ENCODE assay signal across 16 cellular contexts in genomic region chr2:43230481-43230880, GRCh38. TPM values are rescaled to one million over a fixed set of nuclear protein-coding genes. Genes with fewer than 3 reads are reported as not detected.
DNase-seq lines count a peak whose midpoint lies in the region; ATAC-seq and TF ChIP-seq lines count a peak whose summit lies in the region.
"Had no signal": no experiment of that assay in that cellular context is flagged by ENCODE, and none has a peak within 500 bp of the region (broad histone marks: within the 10 kb centered on the region; RNA-seq: fewer than 3 reads in every experiment).

No MANE protein-coding gene starts in this region.

- WGBS in heart right ventricle, 2 donors, result 76 to 86% methylated on average over 4 of the region's 4 CpGs
- WGBS in transverse colon (ENCODE audit: low coverage in 1 of 2), 2 donors, result 29 to 37% methylated on average over 3 to 4 of the region's 4 CpGs

- no peak for TF ChIP-seq EP300 in transverse colon (IDR thresholded peaks at IDR 0.05; ENCODE audit: low read depth)

- H3K79me2 ChIP-seq in OCI-LY3 (ENCODE audit: low read length), result peaks cover 27% of the 10 kb centered on the region

- no peak overlapping the region for H2AFZ ChIP-seq in OCI-LY3 (ENCODE audit: low read depth, low read length)

- no peaks in the 10 kb centered on the region for H3K27me3 ChIP-seq in left ventricle myocardium inferior (ENCODE audit: low read depth)
- H3K27me3 ChIP-seq in heart right ventricle, result no peaks in the 10 kb centered on the region
- H3K27me3 ChIP-seq in OCI-LY3 (ENCODE audit: low read depth, low read length), result no peaks in the 10 kb centered on the region
- H3K27me3 ChIP-seq in transverse colon, result no peaks in the 10 kb centered on the region
- H3K27me3 ChIP-seq: vagina had no signal

- H3K4me1 ChIP-seq in left ventricle myocardium inferior (peaks cover 48% of the 10 kb centered on the region), heart right ventricle (peaks cover 0 to 59% (median 27%) of the 10 kb centered on the region in 9 donors), OCI-LY3 (ENCODE audit: low read length) (peaks cover 37% of the 10 kb centered on the region), transverse colon (peaks cover 15 to 29% (median 22%) of the 10 kb centered on the region in 4 donors)

- in situ Hi-C loops in transverse colon (cut with MboI; ENCODE audit: low pct_ligation_motif_present in 1 of 4, low pct_unique_long_range_greater_than_20kb in 1 of 4, low sequenced_read_pairs in 3 of 4), result loop anchor here (5.0 to 25.0 kb wide), 9 partner anchors 106 to 406 kb away; no protein-coding TSS in a partner anchor

- ATAC-seq in heart right ventricle, result no peak
- no peak for ATAC-seq in GM19328 (IDR thresholded peaks at IDR 0.05; ENCODE audit: unreplicated experiment)
- ATAC-seq in GM18868 (IDR thresholded peaks at IDR 0.05; ENCODE audit: unreplicated experiment), result no peak
- ATAC-seq: left lobe of liver had no signal

- H3K9ac ChIP-seq in OCI-LY3 (ENCODE audit: low read length), result no peak overlapping the region

- no peak for TF ChIP-seq POLR2A in transverse colon (IDR thresholded peaks at IDR 0.05)

- H3K4me2 ChIP-seq in OCI-LY3 (ENCODE audit: low read length), result no peak overlapping the region

- H3K27ac ChIP-seq in left ventricle myocardium inferior (replicated peaks), result peak overlapping the region; percentile 31
- H3K27ac ChIP-seq in heart right ventricle, result no peak overlapping the region
- H3K27ac ChIP-seq in OCI-LY3 (ENCODE audit: low read length), result 0 out of 2 replicates have a peak overlapping the region, but pooled peaks have one; percentile 4
- H3K27ac ChIP-seq in transverse colon, result peak overlapping the region in 3 of 4 donors; percentile 96 to 100 (median 100)

- H3K36me3 ChIP-seq in left ventricle myocardium inferior (peaks cover 3% of the 10 kb centered on the region), heart right ventricle (peaks cover 0 to 19% (median 8%) of the 10 kb centered on the region in 9 donors), OCI-LY3 (replicated peaks; ENCODE audit: low read depth, low read length) (peaks cover 6% of the 10 kb centered on the region), transverse colon (peaks cover 0 to under 1% (median 0%) of the 10 kb centered on the region in 4 donors)

- TF ChIP-seq CTCF in left ventricle myocardium inferior (IDR thresholded peaks at IDR 0.05; ENCODE audit: borderline replicate concordance), result no peak
- no peak for TF ChIP-seq CTCF in heart right ventricle (IDR thresholded peaks at IDR 0.05)
- TF ChIP-seq CTCF in OCI-LY3 (IDR thresholded peaks at IDR 0.05; ENCODE audit: low read depth, low read length), result no peak
- peak in 2 of 5 experiments; percentile 22 to 47 for TF ChIP-seq CTCF in transverse colon (IDR thresholded peaks at IDR 0.05)

- no peaks in the 10 kb centered on the region for H3K9me3 ChIP-seq in left ventricle myocardium inferior (replicated peaks)
- H3K9me3 ChIP-seq in heart right ventricle, result no peaks in the 10 kb centered on the region
- no peaks in the 10 kb centered on the region for H3K9me3 ChIP-seq in OCI-LY3 (ENCODE audit: insufficient read depth, low read length)
- H3K9me3 ChIP-seq in transverse colon, result no peaks in the 10 kb centered on the region
- H3K9me3 ChIP-seq: vagina had no signal

- H3K4me3 ChIP-seq in left ventricle myocardium inferior, result no peak overlapping the region
- H3K4me3 ChIP-seq in heart right ventricle, result no peak overlapping the region
- no peak overlapping the region for H3K4me3 ChIP-seq in OCI-LY3 (ENCODE audit: low read length)
- no peak overlapping the region for H3K4me3 ChIP-seq in transverse colon
- H3K4me3 ChIP-seq: vagina had no signal

- intact Hi-C loops in left ventricle myocardium inferior (cut with micrococcal nuclease) (loop anchor here (10.0 kb wide), 2 partner anchors 254 to 376 kb away; no protein-coding TSS in a partner anchor), heart right ventricle (cut with DNase I) (loop anchor here in 8 of 10 donors (2.0 to 10.0 kb wide), 11 partner anchors 208 to 403 kb away; no protein-coding TSS in a partner anchor), transverse colon (cut with DNase I; ENCODE audit: low total_unique reads) (no loop called here)

- no peak for DNase-seq in left ventricle myocardium inferior
- DNase-seq in heart right ventricle, result no peak
- DNase-seq in left kidney (ENCODE audit: low read depth, low spot score), result peak; percentile 62
- DNase-seq in transverse colon, result no peak
- DNase-seq in superior temporal gyrus (ENCODE audit: extremely low spot score), result no peak
- DNase-seq: amniotic stem cell, COR-L47, GF-D8, NCI-H1694 treated with DMSO at 0.1 percent for 48 hours, NCI-H526 treated with DMSO at 0.1 percent for 48 hours, SW 1271 had no signal

- H4K20me1 ChIP-seq in OCI-LY3 (ENCODE audit: insufficient read depth, low read length), result no peaks in the 10 kb centered on the region

RNA-seq across cellular contexts. Expression of gene ZFP36L2, which starts 4.1 kb away (rescaled TPM):
- total RNA-seq in left ventricle myocardium inferior (48.5 TPM), heart right ventricle (10 to 100 TPM; 34.4 to 69.6 (median 42.3) TPM), transverse colon (100 to 1,000 TPM; 114 to 305 (median 208) TPM)
- 10 to 100 TPM; 26.8 to 53.2 TPM for polyA plus RNA-seq in heart right ventricle

Comparison
In these comparisons a context has a peak if more than half of its experiments do, and no peak if none do; other contexts are left out.
1. H3K27ac ChIP-seq: peak in left ventricle myocardium inferior (single experiment), OCI-LY3 (single experiment) and transverse colon (3 of 4); none in heart right ventricle (0 of 10).